Comparison of ENCODE assay signal across 8 cellular contexts in the genomic region with DNA sequence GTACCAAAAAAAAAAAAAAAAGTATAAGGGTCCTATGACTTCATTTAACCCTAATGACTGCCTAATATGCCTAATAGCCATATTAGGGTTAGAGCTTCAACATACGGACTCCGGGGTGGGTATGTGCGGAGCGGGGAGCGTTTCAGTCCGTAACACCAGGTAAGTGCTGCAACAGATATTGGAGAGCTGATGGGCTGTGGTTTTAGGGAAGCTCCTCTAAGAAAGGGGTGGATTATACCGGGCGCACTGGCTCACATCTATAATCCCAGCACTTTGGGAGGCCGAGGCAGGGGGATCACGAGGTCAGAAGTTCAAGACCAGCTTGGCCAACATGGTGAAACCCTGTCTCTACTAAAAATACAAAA. TPM values are rescaled to one million over a fixed set of nuclear protein-coding genes. Genes with fewer than 3 reads are reported as not detected.
DNase-seq lines count a peak whose midpoint lies in the region; ATAC-seq and TF ChIP-seq lines count a peak whose summit lies in the region.

No MANE protein-coding gene starts in this region.

- H3K4me2 ChIP-seq in OCI-LY3 (ENCODE audit: low read length), result peak overlapping the region; percentile 94

- 97 to 100% methylated on average over 2 to 10 of the region's 10 CpGs for WGBS in endodermal cell (ENCODE audit: insufficient coverage in 1 of 2, insufficient read length in 1 of 2), 2 experiments
- 94 to 96% (median 95%) methylated on average over 10 of the region's 10 CpGs for WGBS in psoas muscle, 3 donors

- peaks cover 70% of the 10 kb centered on the region for H3K79me2 ChIP-seq in OCI-LY3 (ENCODE audit: low read length)

- no peak overlapping the region for H2AFZ ChIP-seq in OCI-LY3 (ENCODE audit: low read depth, low read length)

- H3K36me3 ChIP-seq in GM06990 (ENCODE audit: control insufficient read depth, insufficient read depth, low read length) (peaks cover 2% of the 10 kb centered on the region; the same call in 1 of the 2 replicates), OCI-LY3 (replicated peaks; ENCODE audit: low read depth, low read length) (peaks cover 34% of the 10 kb centered on the region), endodermal cell (ENCODE audit: control insufficient read depth, insufficient read depth, low read length) (peaks cover 16% of the 10 kb centered on the region), psoas muscle (ENCODE audit: insufficient read depth in 1 of 2, low read depth in 1 of 2) (peaks cover 0 to 14% of the 10 kb centered on the region in 2 donors)

- no peaks in the 10 kb centered on the region for H3K27me3 Mint-ChIP-seq in endodermal cell (ENCODE audit: insufficient read depth)

- ATAC-seq in psoas muscle (no peak), HG02623 (IDR thresholded peaks at IDR 0.05; ENCODE audit: unreplicated experiment) (no peak)
- no peak for ATAC-seq in activated CD4-positive, CD25-positive, alpha-beta regulatory T cell treated with anti-CD3 and anti-CD28 coated beads, Interleukin-2, amount 50 U/mL, for 24 hours

- TF ChIP-seq CTCF in GM06990 (IDR thresholded peaks at IDR 0.05; ENCODE audit: insufficient read depth, low read length, poor library complexity, severe bottlenecking) (no peak), OCI-LY3 (IDR thresholded peaks at IDR 0.05; ENCODE audit: low read depth, low read length) (no peak), endodermal cell (conservative IDR thresholded peaks at IDR 0.05) (no peak), psoas muscle (IDR thresholded peaks at IDR 0.05) (no peak)

- H3K4me1 Mint-ChIP-seq in endodermal cell, result peaks cover 32% of the 10 kb centered on the region

- H3K27ac ChIP-seq in OCI-LY3 (ENCODE audit: low read length), result peak overlapping the region; percentile 87
- no peak overlapping the region for H3K27ac ChIP-seq in endodermal cell (ENCODE audit: low read depth, low read length)
- H3K27ac ChIP-seq in psoas muscle, result peak overlapping the region; percentile 98

- H3K4me3 ChIP-seq in GM06990 (replicated peaks; ENCODE audit: low read depth, low read length) (peak overlapping the region; percentile 90), OCI-LY3 (ENCODE audit: low read length) (peak overlapping the region; percentile 92), endodermal cell (ENCODE audit: low read length) (peak overlapping the region; percentile 88), psoas muscle (peak overlapping the region; percentile 99)

- peak overlapping the region; percentile 98 for H3K9ac ChIP-seq in OCI-LY3 (ENCODE audit: low read length)
- no peak overlapping the region for H3K9ac ChIP-seq in endodermal cell (ENCODE audit: extremely low read depth, low read length, poor library complexity, severe bottlenecking)

- peak overlapping the region; percentile 79 for H3K4me3 Mint-ChIP-seq in endodermal cell

- H3K27ac Mint-ChIP-seq in endodermal cell, result peak overlapping the region; percentile 92

- H3K9me3 ChIP-seq in OCI-LY3 (ENCODE audit: insufficient read depth, low read length), result no peaks in the 10 kb centered on the region
- H3K9me3 ChIP-seq in endodermal cell (ENCODE audit: control insufficient read depth, low read length), result no peaks in the 10 kb centered on the region
- H3K9me3 ChIP-seq in psoas muscle, result no peaks in the 10 kb centered on the region

- DNase-seq in GM06990 (ENCODE audit: extremely low read depth, insufficient read length), result no peak
- no peak for DNase-seq in endodermal cell
- no peak for DNase-seq in psoas muscle
- no peak for DNase-seq in COLO668 (lab: John Stamatoyannopoulos, UW; ENCODE audit: unreplicated experiment)
- no peak for DNase-seq in NCI-H2196 treated with DMSO at 0.1 percent for 48 hours (lab: John Stamatoyannopoulos, UW; ENCODE audit: unreplicated experiment)

- peaks cover 19% of the 10 kb centered on the region for H3K36me3 Mint-ChIP-seq in endodermal cell (ENCODE audit: low read depth)

- H3K4me1 ChIP-seq in OCI-LY3 (ENCODE audit: low read length), result peaks cover 40% of the 10 kb centered on the region
- peaks cover 9% of the 10 kb centered on the region for H3K4me1 ChIP-seq in endodermal cell (ENCODE audit: control insufficient read depth, insufficient read depth, low read length)
- peaks cover 37% of the 10 kb centered on the region for H3K4me1 ChIP-seq in psoas muscle

- peaks cover 34% of the 10 kb centered on the region; the same call in 1 of the 2 replicates for H4K20me1 ChIP-seq in OCI-LY3 (ENCODE audit: insufficient read depth, low read length)

- H3K27me3 ChIP-seq in GM06990 (replicated peaks; ENCODE audit: control insufficient read depth, insufficient read depth, low read length) (no peaks in the 10 kb centered on the region), OCI-LY3 (ENCODE audit: low read depth, low read length) (no peaks in the 10 kb centered on the region), endodermal cell (ENCODE audit: control insufficient read depth, insufficient read depth, low read length, poor library complexity, severe bottlenecking) (no peaks in the 10 kb centered on the region), psoas muscle (ENCODE audit: insufficient read depth in 3 of 3, low read length in 2 of 3) (no peaks in the 10 kb centered on the region)

- intact Hi-C loops in psoas muscle (cut with DNase I), result loop anchor here in 1 of 2 donors (5.0 kb wide), 3 partner anchors 38 to 122 kb away; a partner anchor contains a TSS

- peaks cover 5% of the 10 kb centered on the region for H3K9me3 Mint-ChIP-seq in endodermal cell

RNA-seq across cellular contexts. Expression of a gene that starts 1.9 kb away (rescaled TPM):
- 10 to 100 TPM; 37.7 to 38.5 TPM for total RNA-seq in endodermal cell
- polyA plus RNA-seq in endodermal cell (2013, experiment 1 of 2), result 49.7 TPM
- 47.6 TPM for polyA plus RNA-seq in endodermal cell (2013, experiment 2 of 2)
- total RNA-seq in psoas muscle, result 10 to 100 TPM; 23.4 to 69.6 (median 40.0) TPM
- polyA plus RNA-seq in psoas muscle, result 10 to 100 TPM; 11.7 to 30.7 (median 19.7) TPM

RNA-seq across cellular contexts. Expression of a gene that starts 52.3 kb away (rescaled TPM):
- 100 to 1,000 TPM; 148 to 162 TPM for total RNA-seq in endodermal cell
- polyA plus RNA-seq in endodermal cell (2013, experiment 1 of 2), result 159 TPM
- 146 TPM for polyA plus RNA-seq in endodermal cell (2013, experiment 2 of 2)
- total RNA-seq in psoas muscle, result 100 to 1,000 TPM; 197 to 271 (median 256) TPM
- polyA plus RNA-seq in psoas muscle, result 100 to 1,000 TPM; 197 to 249 (median 202) TPM

RNA-seq across cellular contexts. Expression of a gene that starts 56.3 kb away (rescaled TPM):
- 10 to 100 TPM; 16.4 to 20.8 TPM for total RNA-seq in endodermal cell
- polyA plus RNA-seq in endodermal cell (2013, experiment 1 of 2), result 13.2 TPM
- 13.6 TPM for polyA plus RNA-seq in endodermal cell (2013, experiment 2 of 2)
- total RNA-seq in psoas muscle, result 10 to 100 TPM; 21.3 to 37.2 (median 33.5) TPM
- polyA plus RNA-seq in psoas muscle, result 10 to 100 TPM; 38.8 to 49.1 (median 40.5) TPM
